8 cellular contexts compared by ENCODE assay signal in the genomic region with DNA sequence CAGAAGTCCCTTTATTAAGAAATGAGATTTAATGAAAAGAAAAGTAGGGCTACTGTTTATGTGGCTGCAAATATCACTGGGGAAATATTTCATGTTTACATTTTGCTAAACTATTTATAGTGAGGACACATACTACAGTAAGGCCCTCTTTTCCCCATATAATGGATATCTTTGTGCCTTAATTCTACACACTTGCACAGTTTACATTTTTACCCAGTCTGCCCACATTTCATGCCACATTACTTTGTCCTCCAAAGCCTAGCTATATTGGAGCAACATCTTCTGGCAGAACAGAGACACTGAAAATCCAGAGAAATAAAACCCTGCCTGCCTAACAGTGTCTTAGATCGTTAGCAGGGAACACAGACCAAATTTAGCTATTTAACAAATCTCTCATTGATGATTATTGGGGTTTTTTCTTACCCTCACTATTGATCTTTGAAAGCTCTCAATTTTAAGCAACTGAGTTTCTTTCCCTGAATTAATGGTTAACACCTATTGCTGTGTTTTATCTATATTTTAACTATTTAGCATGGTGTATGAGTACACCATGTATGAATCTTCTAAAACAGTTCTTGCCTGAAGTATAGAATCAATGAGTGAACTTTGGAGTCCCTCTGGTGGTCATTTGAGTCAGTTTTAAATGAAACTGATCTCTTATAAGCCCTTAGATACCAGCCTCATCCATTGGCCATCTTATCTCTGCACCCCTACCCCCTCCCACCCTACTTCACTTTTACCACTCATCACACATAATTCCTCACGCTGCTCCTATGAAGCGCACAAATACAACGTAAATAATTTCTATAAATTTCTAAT.
DNase-seq lines count a peak whose midpoint lies in the region; ATAC-seq, FAIRE-seq and TF ChIP-seq lines count a peak whose summit lies in the region.

No MANE protein-coding gene starts in this region.

- TF ChIP-seq CTCF in GM10248 (IDR thresholded peaks at IDR 0.05; ENCODE audit: control extremely low read depth, extremely low read depth, low read depth, missing control alignments), result peak; percentile 40
- peak; percentile 23; the same call in 1 of the 2 replicates for TF ChIP-seq CTCF in LNCaP clone FGC (IDR thresholded peaks at IDR 0.05; ENCODE audit: control insufficient read depth, extremely low read depth, insufficient read depth)
- TF ChIP-seq CTCF in WTC11 (IDR thresholded peaks at IDR 0.05), result no peak; the same call in 1 of the 2 replicates
- peak; percentile 70 for TF ChIP-seq CTCF in HepG2 (CRISPR knock-in tag; IDR thresholded peaks at IDR 0.05)

- no peak for TF ChIP-seq RAD21 in HepG2 (CRISPR knock-in tag; IDR thresholded peaks at IDR 0.05)

- DNase-seq in GM10248 (ENCODE audit: extremely low spot score) (peak; percentile 20), LNCaP clone FGC (ENCODE audit: low read depth) (no peak), WTC11 (ENCODE audit: low spot score) (no peak), HepG2 (ENCODE audit: low spot score) (peak; percentile 58), activated gamma-delta T cell treated with Interleukin-2 at 50 U/mL for 16 hours (no peak), NCI-H2107 (lab: John Stamatoyannopoulos, UW) (no peak), activated gamma-delta T cell (lab: John Stamatoyannopoulos, UW) (no peak)

- H3K4me3 ChIP-seq in LNCaP clone FGC (ENCODE audit: low read depth, low read length), result no peak overlapping the region
- H3K4me3 ChIP-seq in HepG2 (replicated peaks in 1 of 3; ENCODE audit: insufficient read depth in 1 of 3, low read depth in 2 of 3, low read length in 3 of 3), result no peak overlapping the region

- POLR2A ChIA-PET in GM10248 (lab: Yijun Ruan, JAX) (no interaction called here), WTC11 (lab: Charles Lee) (no interaction called here), HepG2 (lab: Yijun Ruan, JAX) (no interaction called here)

- H3K27ac Mint-ChIP-seq in WTC11, result no peak overlapping the region

- peak; percentile 32 for FAIRE-seq in HepG2 (lab: Jason Lieb, UNC)

- H3K36me3 Mint-ChIP-seq in WTC11, result no peaks in the 10 kb centered on the region

- H3K79me2 ChIP-seq in HepG2 (ENCODE audit: insufficient read depth, low read length), result no peaks in the 10 kb centered on the region

- CTCF ChIA-PET in GM10248 (lab: Yijun Ruan, JAX), result interaction anchor here (0.7 to 3.9 kb wide), 13 partner anchors 8 to 1572 kb away, joined by 3 to 23 read pairs (median 4); no protein-coding TSS in a partner anchor
- CTCF ChIA-PET in WTC11 (lab: Charles Lee), result interaction anchor here (0.6 to 0.8 kb wide), 5 partner anchors 9 to 400 kb away, joined by 3 to 4 read pairs (median 3); no protein-coding TSS in a partner anchor
- CTCF ChIA-PET in HepG2 (lab: Yijun Ruan, JAX; ENCODE audit: low intra/inter-chr PET ratio, low total read pairs), result interaction anchor here (0.6 to 1.6 kb wide), 2 partner anchors 182 to 1571 kb away, joined by 3 to 7 read pairs; no protein-coding TSS in a partner anchor

- TF ChIP-seq EP300 in HepG2 (IDR thresholded peaks at IDR 0.05; ENCODE audit: low read depth in 2 of 2, low read length in 2 of 2), result no peak
- no peak for TF ChIP-seq EP300 in HepG2 (CRISPR knock-in tag; IDR thresholded peaks at IDR 0.05; ENCODE audit: borderline replicate concordance)

- no peaks in the 10 kb centered on the region for H3K9me3 ChIP-seq in HepG2 (ENCODE audit: low read length)

- no peaks in the 10 kb centered on the region for H3K27me3 ChIP-seq in HepG2 (ENCODE audit: control insufficient read depth in 1 of 2, insufficient read depth in 2 of 2, low read length in 2 of 2)

- no peak overlapping the region for H2AFZ ChIP-seq in HepG2 (ENCODE audit: low read length)

- H3K9me3 Mint-ChIP-seq in WTC11, result no peaks in the 10 kb centered on the region

- no peak overlapping the region for H3K9ac ChIP-seq in HepG2 (ENCODE audit: insufficient read depth, low read depth, low read length)

- no peak overlapping the region for H3K4me2 ChIP-seq in HepG2 (ENCODE audit: low read depth, low read length)

- no peaks in the 10 kb centered on the region for H3K36me3 ChIP-seq in HepG2 (replicated peaks in 1 of 2; ENCODE audit: control insufficient read depth in 1 of 2, insufficient read depth in 2 of 2, low read length in 2 of 2)

- peaks cover 10% of the 10 kb centered on the region for H3K4me1 ChIP-seq in HepG2 (ENCODE audit: insufficient read depth, low read length)

- H4K20me1 ChIP-seq in HepG2 (ENCODE audit: insufficient read depth, low read length), result no peaks in the 10 kb centered on the region

- no TSS peak for BruUV-seq in HepG2 (replicated peaks; lab: Mats Ljungman, UMichigan)

- TF ChIP-seq POLR2A in HepG2 (IDR thresholded peaks at IDR 0.05; ENCODE audit: insufficient read depth in 1 of 2, low read depth in 2 of 2, low read length in 2 of 2), result no peak

- peaks cover 3% of the 10 kb centered on the region; the same call in 1 of the 2 replicates for H3K4me1 Mint-ChIP-seq in WTC11

- 73% methylated on average over 4 of the region's 4 CpGs for WGBS in HepG2 (ENCODE audit: low lambda C conversion rate)

- no peaks in the 10 kb centered on the region for H3K27me3 Mint-ChIP-seq in WTC11 (ENCODE audit: low read depth)

- H3K4me3 Mint-ChIP-seq in WTC11, result no peak overlapping the region

- no peak overlapping the region for H3K27ac ChIP-seq in HepG2 (ENCODE audit: extremely low read length, insufficient read depth, low read length)

- intact Hi-C loops in HepG2 (cut with micrococcal nuclease; ENCODE audit: unreplicated experiment), result loop anchor here (1.0 to 5.0 kb wide), 7 partner anchors 18 to 766 kb away; no protein-coding TSS in a partner anchor

- ATAC-seq in GM21576 (IDR thresholded peaks at IDR 0.05; ENCODE audit: unreplicated experiment) (peak; percentile 76), WTC11 (peak; percentile 94), HepG2 (peak; percentile 83)

- in situ Hi-C loops in HepG2 (cut with HindIII; ENCODE audit: extremely low pct_ligation_motif_present, low pct_unique_long_range_greater_than_20kb), result loop anchor here (10.0 to 25.0 kb wide), 2 partner anchors 184 to 1916 kb away; no protein-coding TSS in a partner anchor

TF ChIP-seq in WTC11, 78 proteins besides CTCF, POLR2A, EP300 and RAD21 (continues in another document):
- no peak for TF ChIP-seq USF1 (CRISPR knock-in tag; IDR thresholded peaks at IDR 0.05)
- TF ChIP-seq ZNF219 (CRISPR knock-in tag; IDR thresholded peaks at IDR 0.05; ENCODE audit: borderline replicate concordance), result no peak
- TF ChIP-seq, protein P1, sequence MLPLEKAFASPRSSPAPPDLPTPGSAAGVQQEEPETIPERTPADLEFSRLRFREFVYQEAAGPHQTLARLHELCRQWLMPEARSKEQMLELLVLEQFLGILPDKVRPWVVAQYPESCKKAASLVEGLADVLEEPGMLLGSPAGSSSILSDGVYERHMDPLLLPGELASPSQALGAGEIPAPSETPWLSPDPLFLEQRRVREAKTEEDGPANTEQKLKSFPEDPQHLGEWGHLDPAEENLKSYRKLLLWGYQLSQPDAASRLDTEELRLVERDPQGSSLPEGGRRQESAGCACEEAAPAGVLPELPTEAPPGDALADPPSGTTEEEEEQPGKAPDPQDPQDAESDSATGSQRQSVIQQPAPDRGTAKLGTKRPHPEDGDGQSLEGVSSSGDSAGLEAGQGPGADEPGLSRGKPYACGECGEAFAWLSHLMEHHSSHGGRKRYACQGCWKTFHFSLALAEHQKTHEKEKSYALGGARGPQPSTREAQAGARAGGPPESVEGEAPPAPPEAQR (CRISPR knock-in tag; IDR thresholded peaks at IDR 0.05), result no peak
- no peak for TF ChIP-seq E2F5 (CRISPR knock-in tag; IDR thresholded peaks at IDR 0.05)

TF ChIP-seq in HepG2, 621 proteins besides CTCF, POLR2A, EP300 and RAD21 (continues in another document):
- TF ChIP-seq THAP11 (CRISPR knock-in tag; IDR thresholded peaks at IDR 0.05), result no peak
- no peak for TF ChIP-seq SETDB1 (CRISPR knock-in tag; IDR thresholded peaks at IDR 0.05; ENCODE audit: borderline replicate concordance)
- TF ChIP-seq KDM5A (IDR thresholded peaks at IDR 0.05; ENCODE audit: borderline replicate concordance, low read length), result no peak
- no peak for TF ChIP-seq KLF11 (CRISPR knock-in tag; IDR thresholded peaks at IDR 0.05)
- 0 out of 2 replicates have a peak, but pooled peaks have one; percentile 18 for TF ChIP-seq GATAD2A (CRISPR knock-in tag; IDR thresholded peaks at IDR 0.05)
- TF ChIP-seq FOXK2 (IDR thresholded peaks at IDR 0.05), result no peak
- TF ChIP-seq RCOR2 (CRISPR knock-in tag; IDR thresholded peaks at IDR 0.05), result no peak
- TF ChIP-seq CSRNP1 (CRISPR knock-in tag; IDR thresholded peaks at IDR 0.05), result 0 out of 2 replicates have a peak, but pooled peaks have one; percentile 33
- no peak for TF ChIP-seq ZNF784 (CRISPR knock-in tag; IDR thresholded peaks at IDR 0.05; ENCODE audit: borderline replicate concordance)
- TF ChIP-seq DMAP1 (CRISPR knock-in tag; IDR thresholded peaks at IDR 0.05), result no peak
- TF ChIP-seq POGZ (CRISPR knock-in tag; IDR thresholded peaks at IDR 0.05), result no peak

Comparison
In these comparisons a context has a peak if more than half of its experiments do, and no peak if none do; other contexts are left out.
1. DNase-seq: peak in GM10248 (single experiment) and HepG2 (single experiment); none in LNCaP clone FGC (single experiment), WTC11 (single experiment), activated gamma-delta T cell treated with Interleukin-2 at 50 U/mL for 16 hours (single experiment), NCI-H2107 (single experiment) and activated gamma-delta T cell (single experiment).
2. Peak in every context shown above with its lines, with median percentiles within 50 percentile points of each other: ATAC-seq.